1 cellular context compared by ENCODE assay signal in genomic region chr6:10315034-10315433, GRCh38.
TF ChIP-seq lines count a peak whose summit lies in the region.

No MANE protein-coding gene starts in this region.

TF ChIP-seq in IMR-90, 13 proteins besides CTCF, POLR2A, EP300 and RAD21 (continued from another document):
- TF ChIP-seq BHLHE40 (IDR thresholded peaks at IDR 0.05; ENCODE audit: low read depth, low read length) (no peak), NFE2L2 (IDR thresholded peaks at IDR 0.05; ENCODE audit: low read depth, low read length) (no peak), MAZ (IDR thresholded peaks at IDR 0.05; ENCODE audit: borderline replicate concordance, low read depth, low read length) (no peak), RFX5 (IDR thresholded peaks at IDR 0.05; ENCODE audit: low read depth, low read length) (no peak), CEBPB (IDR thresholded peaks at IDR 0.05; ENCODE audit: low read depth, low read length) (no peak), SMC3 (IDR thresholded peaks at IDR 0.05; ENCODE audit: low read depth, low read length) (no peak), FOS (IDR thresholded peaks at IDR 0.05; ENCODE audit: low read depth, low read length) (no peak), USF2 (IDR thresholded peaks at IDR 0.05; ENCODE audit: low read depth, low read length) (no peak), CHD1 (IDR thresholded peaks at IDR 0.05; ENCODE audit: low read depth, low read length) (no peak), MXI1 (IDR thresholded peaks at IDR 0.05; ENCODE audit: borderline replicate concordance, low read depth, low read length) (no peak), RCOR1 (IDR thresholded peaks at IDR 0.05; ENCODE audit: insufficient replicate concordance, low read length) (no peak), MAFK (IDR thresholded peaks at IDR 0.05; ENCODE audit: low read depth, low read length) (no peak)
